ENCODE assay signal across 19 cellular contexts in genomic region chr6:63368347-63368746, GRCh38. TPM values are rescaled to one million over a fixed set of nuclear protein-coding genes. Genes with fewer than 3 reads are reported as not detected.
A peak's percentile ranks its signal among the peaks of the same experiment; 100 is the strongest.
DNase-seq lines count a peak whose midpoint lies in the region; ATAC-seq and TF ChIP-seq lines count a peak whose summit lies in the region.
"Had no signal": no experiment of that assay in that cellular context is flagged by ENCODE, and none has a peak within 500 bp of the region (broad histone marks: within the 10 kb centered on the region; RNA-seq: fewer than 3 reads in every experiment).

No MANE protein-coding gene starts in this region.

- H3T11ph ChIP-seq in H9 (ENCODE audit: low read length), result no peak overlapping the region

- no peak overlapping the region for H3K4ac ChIP-seq in H9 (ENCODE audit: low read depth, low read length)

- H3K4me3 Mint-ChIP-seq in H9, result no peak overlapping the region
- H3K4me3 Mint-ChIP-seq: CD4-positive, alpha-beta T cell; CD8-positive, alpha-beta T cell had no signal

- H3K4me2 ChIP-seq in H9 (ENCODE audit: insufficient read depth, insufficient read length, low read length), result no peak overlapping the region
- H3K4me2 ChIP-seq: BLaER1 had no signal

- peaks cover 4 to 5% of the 10 kb centered on the region in 2 experiments; a peak in 3 of 4 replicates for H3K4me1 Mint-ChIP-seq in H9

- no peaks in the 10 kb centered on the region for H3K79me1 ChIP-seq in H9 (ENCODE audit: insufficient read depth, low read depth, low read length, poor library complexity, severe bottlenecking)

- no peak overlapping the region for H3K18ac ChIP-seq in H9 (ENCODE audit: insufficient read length, low read depth, low read length)

- H3K27me3 ChIP-seq in H9 (ENCODE audit: insufficient read depth, low read length) (no peaks in the 10 kb centered on the region), left lung (no peaks in the 10 kb centered on the region), lung (ENCODE audit: control insufficient read depth, insufficient read depth) (no peaks in the 10 kb centered on the region)
- H3K27me3 ChIP-seq: BE2C, BLaER1 had no signal

- no CpG with 5 or more reads among the region's 7 CpGs for WGBS in H9 (ENCODE audit: extremely low coverage, insufficient read length, low lambda C conversion rate)
- WGBS in lung, 2 donors, result 52 to 71% methylated on average over 7 of the region's 7 CpGs

- H3K23me2 ChIP-seq in H9 (ENCODE audit: insufficient read length, low read depth, low read length, poor library complexity, severe bottlenecking), result no peaks in the 10 kb centered on the region

- DNase-seq in H9 (no peak), left lung (no peak), lung (ENCODE audit: low spot score) (no peak), RKO (ENCODE audit: low spot score) (no peak), cerebellar cortex (ENCODE audit: low spot score) (no peak), C1 segment of cervical spinal cord (lab: John Stamatoyannopoulos, UW) (no peak)
- DNase-seq: 8988T; ACHN; BE2C; Caco-2; Calu3; CD4-positive, alpha-beta T cell; CD8-positive, alpha-beta T cell; DMS79 treated with DMSO at 0.1 percent for 48 hours; GF-D8 had no signal

- H2BK20ac ChIP-seq in H9 (ENCODE audit: low read depth, low read length, poor library complexity, severe bottlenecking), result no peak overlapping the region

- no peak overlapping the region for H2AK5ac ChIP-seq in H9 (ENCODE audit: insufficient read length, low read length)

- no peak overlapping the region for H3K4me3 ChIP-seq in left lung
- no peak overlapping the region for H3K4me3 ChIP-seq in lung
- H3K4me3 ChIP-seq: BLaER1 had no signal

- H2BK120ac ChIP-seq in H9 (ENCODE audit: low read depth, low read length, poor library complexity, severe bottlenecking), result no peak overlapping the region

- no peak overlapping the region for H4K91ac ChIP-seq in H9 (ENCODE audit: insufficient read length, low read depth, low read length)

- H4K5ac ChIP-seq in H9 (ENCODE audit: insufficient read length, low read depth, low read length), result no peak overlapping the region

- ATAC-seq in left lung, result peak; percentile 91
- peak; percentile 69 for ATAC-seq in lung (ENCODE audit: insufficient read depth, low FRiP score)
- ATAC-seq in HG03196 (IDR thresholded peaks at IDR 0.05; ENCODE audit: unreplicated experiment), result no peak
- ATAC-seq: CD8-positive, alpha-beta T cell had no signal

- no peak overlapping the region for H3K56ac ChIP-seq in H9 (ENCODE audit: insufficient read length, low read depth, low read length)

- H3K9me3 Mint-ChIP-seq in H9, result peaks cover 22 to 24% of the 10 kb centered on the region in 2 experiments

- no peak overlapping the region for H3K23ac ChIP-seq in H9 (ENCODE audit: insufficient read length, low read depth, low read length)

- H4K8ac ChIP-seq in H9 (replicated peaks; ENCODE audit: insufficient read length, low read depth, low read length), result no peak overlapping the region

- peaks cover under 1 to 1% (median 1%) of the 10 kb centered on the region in 3 experiments; a peak in 4 of 7 replicates for H3K36me3 Mint-ChIP-seq in H9 (ENCODE audit: insufficient read depth in 1 of 3, low read depth in 3 of 3)
- H3K36me3 Mint-ChIP-seq: CD8-positive, alpha-beta T cell had no signal

- H3K9me3 ChIP-seq in H9 (ENCODE audit: control insufficient read depth, low read depth, low read length) (no peaks in the 10 kb centered on the region), left lung (no peaks in the 10 kb centered on the region), lung (ENCODE audit: control insufficient read depth in 2 of 2, insufficient read depth in 1 of 2, low read length in 1 of 2) (no peaks in the 10 kb centered on the region)
- H3K9me3 ChIP-seq: BE2C, BLaER1, Caco-2 had no signal

- H2BK15ac ChIP-seq in H9 (ENCODE audit: low read depth, low read length), result no peak overlapping the region

- H3K4me1 ChIP-seq in H9 (ENCODE audit: insufficient read depth, low read length) (no peaks in the 10 kb centered on the region), left lung (no peaks in the 10 kb centered on the region), lung (ENCODE audit: control insufficient read depth in 2 of 2, insufficient read depth in 2 of 2, low read length in 2 of 2) (no peaks in the 10 kb centered on the region)
- H3K4me1 ChIP-seq: BE2C had no signal

- H3K27ac Mint-ChIP-seq in H9, result peak overlapping the region in 1 of 3 experiments; percentile 89; a peak in 3 of 7 replicates
- H3K27ac Mint-ChIP-seq: CD4-positive, alpha-beta T cell; CD8-positive, alpha-beta T cell had no signal

- H3K9ac ChIP-seq in H9 (ENCODE audit: extremely low read depth, insufficient read length, low read length), result no peak overlapping the region
- H3K9ac ChIP-seq: BLaER1 had no signal

- no peaks in the 10 kb centered on the region; the same call in 1 of the 2 replicates for H3K27me3 Mint-ChIP-seq in H9 (ENCODE audit: low read depth)
- H3K27me3 Mint-ChIP-seq: CD4-positive, alpha-beta T cell had no signal

- H3K27ac ChIP-seq in H9 (ENCODE audit: insufficient read length, low read depth, low read length) (no peak overlapping the region), left lung (no peak overlapping the region), lung (ENCODE audit: low read depth in 1 of 2, low read length in 1 of 2) (no peak overlapping the region)
- H3K27ac ChIP-seq: BLaER1, C4-2B had no signal

- intact Hi-C loops in left lung (cut with DNase I), result no loop called here

- no peak for TF ChIP-seq CTCF in H9 (conservative IDR thresholded peaks at IDR 0.05)
- TF ChIP-seq CTCF in left lung (IDR thresholded peaks at IDR 0.05), result no peak
- TF ChIP-seq CTCF in lung (IDR thresholded peaks at IDR 0.05; ENCODE audit: control extremely low read depth, extremely low read depth), result no peak

- peak overlapping the region; percentile 73 for H2AFZ ChIP-seq in H9 (ENCODE audit: low read length)

- H3K14ac ChIP-seq in H9 (ENCODE audit: insufficient read depth, low read length), result no peak overlapping the region

- no peak overlapping the region for H2BK12ac ChIP-seq in H9 (ENCODE audit: insufficient read length, low read depth, low read length)

- no peaks in the 10 kb centered on the region for H3K79me2 ChIP-seq in H9 (ENCODE audit: insufficient read depth, low read length)

- H3K36me3 ChIP-seq in left lung, result no peaks in the 10 kb centered on the region
- H3K36me3 ChIP-seq in lung (ENCODE audit: control insufficient read depth in 2 of 2, insufficient read depth in 2 of 2, low read length in 2 of 2), result no peaks in the 10 kb centered on the region
- H3K36me3 ChIP-seq: BE2C, BLaER1 had no signal

- no peak overlapping the region for H2BK5ac ChIP-seq in H9 (ENCODE audit: insufficient read length, low read length)

- no peaks in the 10 kb centered on the region for H4K20me1 ChIP-seq in H9 (ENCODE audit: control insufficient read depth, insufficient read depth, insufficient read length)
- H4K20me1 ChIP-seq: BLaER1 had no signal

RNA-seq across cellular contexts. Expression of gene LGSN, which starts 48.6 kb away (rescaled TPM):
- total RNA-seq in H9 (2021) (0.13 and 0.22 TPM in 2 replicates), left lung (under 1 TPM in 1 of 2 donors, not detected in 1; 0.26 TPM), lung (1 to 10 TPM; 1.5 to 3.5 TPM)
- polyA plus RNA-seq in lung, result under 1 TPM; 0.04 to 0.29 TPM
- total RNA-seq: A673; Calu3; CD4-positive, alpha-beta T cell; CD8-positive, alpha-beta T cell had no signal
